Comparison of ENCODE assay signal across 8 cellular contexts in genomic region chr1:72284398-72285073, GRCh38. TPM values are rescaled to one million over a fixed set of nuclear protein-coding genes. Genes with fewer than 3 reads are reported as not detected.
A peak's percentile ranks its signal among the peaks of the same experiment; 100 is the strongest.
DNase-seq lines count a peak whose midpoint lies in the region; ATAC-seq and TF ChIP-seq lines count a peak whose summit lies in the region.

No MANE protein-coding gene starts in this region.

- H3K27me3 ChIP-seq in esophagus muscularis mucosa (no peaks in the 10 kb centered on the region), mucosa of rectum (ENCODE audit: control insufficient read depth in 2 of 2, insufficient read depth in 2 of 2, low read length in 2 of 2) (peaks cover 17 to 19% of the 10 kb centered on the region in 2 donors), upper lobe of left lung (no peaks in the 10 kb centered on the region)

- TF ChIP-seq POLR2A in esophagus muscularis mucosa (IDR thresholded peaks at IDR 0.05; ENCODE audit: low read depth) (no peak), upper lobe of left lung (IDR thresholded peaks at IDR 0.05) (no peak)

- peak; percentile 32 to 41 for ATAC-seq in upper lobe of left lung (ENCODE audit: low FRiP score in 2 of 2)

- H3K9me3 ChIP-seq in HEK293 (ENCODE audit: control insufficient read depth, insufficient read depth, low read depth, low read length) (no peaks in the 10 kb centered on the region), esophagus muscularis mucosa (no peaks in the 10 kb centered on the region), mucosa of rectum (ENCODE audit: control insufficient read depth in 2 of 2, low read length in 2 of 2) (no peaks in the 10 kb centered on the region), upper lobe of left lung (no peaks in the 10 kb centered on the region)

- intact Hi-C loops in esophagus muscularis mucosa (cut with DNase I) = no loop called here

- peak overlapping the region; percentile 80 for H3K4me3 ChIP-seq in HEK293 (ENCODE audit: low read depth, low read length)
- H3K4me3 ChIP-seq in esophagus muscularis mucosa = peak overlapping the region; percentile 71 to 80 (median 79)
- H3K4me3 ChIP-seq in mucosa of rectum (ENCODE audit: low read length in 2 of 2) = peak overlapping the region; percentile 73 to 74
- peak overlapping the region; percentile 30 to 76 (median 54) for H3K4me3 ChIP-seq in upper lobe of left lung

- TF ChIP-seq EP300 in esophagus muscularis mucosa (IDR thresholded peaks at IDR 0.05) (no peak), upper lobe of left lung (IDR thresholded peaks at IDR 0.05) (no peak)

- DNase-seq in activated CD8-positive, alpha-beta memory T cell treated with anti-CD3 and anti-CD28 coated beads for 24 hours = peak; percentile 69
- no peak for DNase-seq in activated CD8-positive, alpha-beta memory T cell treated with anti-CD3 and anti-CD28 coated beads, Interleukin-2, amount 50 U/mL, for 4 hours
- DNase-seq in M059J (ENCODE audit: low read depth) (peak; percentile 92), T1000 (lab: John Stamatoyannopoulos, UW) (peak; percentile 57), esophagus muscularis mucosa (ENCODE audit: extremely low spot score) (no peak), upper lobe of left lung (peak; percentile 1 to 66)

- WGBS in esophagus muscularis mucosa = under 1% methylated on average over 18 of the region's 24 CpGs
- WGBS in upper lobe of left lung, 2 donors = 1 to 2% methylated on average over 23 to 24 of the region's 24 CpGs

- CTCF ChIA-PET in HEK293 (lab: Yijun Ruan, JAX) = interaction anchor here (0.9 kb wide), 1 partner anchor 66 kb away, joined by 3 read pairs; no protein-coding TSS in a partner anchor

- H3K36me3 ChIP-seq in HEK293 (ENCODE audit: control insufficient read depth in 2 of 2, insufficient read depth in 1 of 2, low read length in 2 of 2) (no peaks in the 10 kb centered on the region), esophagus muscularis mucosa (no peaks in the 10 kb centered on the region), mucosa of rectum (ENCODE audit: control insufficient read depth in 2 of 2, insufficient read depth in 2 of 2, low read length in 2 of 2) (no peaks in the 10 kb centered on the region), upper lobe of left lung (no peaks in the 10 kb centered on the region)

- peak overlapping the region; percentile 43 to 69 for H3K9ac ChIP-seq in mucosa of rectum (ENCODE audit: low read depth in 1 of 2, low read length in 2 of 2)

- no peak overlapping the region for H3K27ac ChIP-seq in HEK293 (ENCODE audit: extremely low read depth, low read depth, low read length)
- H3K27ac ChIP-seq in esophagus muscularis mucosa (replicated peaks in 1 of 4) = peak overlapping the region; percentile 93 to 97 (median 94)
- peak overlapping the region; percentile 82 to 84 for H3K27ac ChIP-seq in mucosa of rectum (ENCODE audit: low read depth in 2 of 2, low read length in 2 of 2)
- peak overlapping the region; percentile 58 to 86 (median 78) for H3K27ac ChIP-seq in upper lobe of left lung

- POLR2A ChIA-PET in HEK293 (lab: Yijun Ruan, JAX) = no interaction called here

- TF ChIP-seq CTCF in HEK293 (tag by site-specific recombination; IDR thresholded peaks at IDR 0.05) (no peak), esophagus muscularis mucosa (IDR thresholded peaks at IDR 0.05) (peak in 1 of 3 experiments; percentile 3), upper lobe of left lung (IDR thresholded peaks at IDR 0.05) (no peak)

- H3K4me1 ChIP-seq in HEK293 (ENCODE audit: control insufficient read depth, insufficient read depth, low read length) (0 out of 2 replicates have a peak, but pooled peaks cover 2% of the 10 kb centered on the region), esophagus muscularis mucosa (peaks cover 0 to 42% (median 24%) of the 10 kb centered on the region in 4 donors), mucosa of rectum (ENCODE audit: control insufficient read depth in 2 of 2, insufficient read depth in 2 of 2, low read length in 2 of 2) (peaks cover 4 to 9% of the 10 kb centered on the region in 2 donors), upper lobe of left lung (peaks cover 0 to 21% (median 7%) of the 10 kb centered on the region in 4 donors)

TF ChIP-seq in HEK293, 187 proteins besides CTCF, POLR2A, EP300 and RAD21:
- TF ChIP-seq ZSCAN5A (tag by site-specific recombination; IDR thresholded peaks at IDR 0.05) (no peak), ZNF645 (tag by site-specific recombination; IDR thresholded peaks at IDR 0.05) (no peak), ZBTB20 (tag by site-specific recombination; IDR thresholded peaks at IDR 0.05) (no peak), ZNF121 (tag by site-specific recombination; IDR thresholded peaks at IDR 0.05) (no peak), GLIS1 (tag by site-specific recombination; IDR thresholded peaks at IDR 0.05) (peak; percentile 73)
- TF ChIP-seq, protein P1, sequence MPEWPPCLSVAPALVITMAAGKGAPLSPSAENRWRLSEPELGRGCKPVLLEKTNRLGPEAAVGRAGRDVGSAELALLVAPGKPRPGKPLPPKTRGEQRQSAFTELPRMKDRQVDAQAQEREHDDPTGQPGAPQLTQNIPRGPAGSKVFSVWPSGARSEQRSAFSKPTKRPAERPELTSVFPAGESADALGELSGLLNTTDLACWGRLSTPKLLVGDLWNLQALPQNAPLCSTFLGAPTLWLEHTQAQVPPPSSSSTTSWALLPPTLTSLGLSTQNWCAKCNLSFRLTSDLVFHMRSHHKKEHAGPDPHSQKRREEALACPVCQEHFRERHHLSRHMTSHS (tag by site-specific recombination; IDR thresholded peaks at IDR 0.05) = no peak

RNA-seq across cellular contexts. Expression of gene NEGR1, which starts 2.2 kb away (rescaled TPM):
- 1.1 and 1.3 TPM in 2 replicates for total RNA-seq in M059J (2014; rRNA removed; shearing (Covaris generic))
- 10 to 100 TPM; 34.5 to 58.8 (median 48.5) TPM for total RNA-seq in esophagus muscularis mucosa
- total RNA-seq in upper lobe of left lung = 10 to 100 TPM in 2 of 6 donors, 1 to 10 TPM in 4; 3.1 to 14.7 (median 8.9) TPM

Comparison
In these comparisons a context has a peak if more than half of its experiments do, and no peak if none do; other contexts are left out.
1. DNase-seq: peak in activated CD8-positive, alpha-beta memory T cell treated with anti-CD3 and anti-CD28 coated beads for 24 hours (single experiment), M059J (single experiment), T1000 (single experiment) and upper lobe of left lung (2 of 2); none in activated CD8-positive, alpha-beta memory T cell treated with anti-CD3 and anti-CD28 coated beads, Interleukin-2, amount 50 U/mL, for 4 hours (single experiment) and esophagus muscularis mucosa (single experiment).
2. Peak in every context shown above with its lines, with median percentiles within 50 percentile points of each other: H3K4me3 ChIP-seq.